In the genomic region with DNA sequence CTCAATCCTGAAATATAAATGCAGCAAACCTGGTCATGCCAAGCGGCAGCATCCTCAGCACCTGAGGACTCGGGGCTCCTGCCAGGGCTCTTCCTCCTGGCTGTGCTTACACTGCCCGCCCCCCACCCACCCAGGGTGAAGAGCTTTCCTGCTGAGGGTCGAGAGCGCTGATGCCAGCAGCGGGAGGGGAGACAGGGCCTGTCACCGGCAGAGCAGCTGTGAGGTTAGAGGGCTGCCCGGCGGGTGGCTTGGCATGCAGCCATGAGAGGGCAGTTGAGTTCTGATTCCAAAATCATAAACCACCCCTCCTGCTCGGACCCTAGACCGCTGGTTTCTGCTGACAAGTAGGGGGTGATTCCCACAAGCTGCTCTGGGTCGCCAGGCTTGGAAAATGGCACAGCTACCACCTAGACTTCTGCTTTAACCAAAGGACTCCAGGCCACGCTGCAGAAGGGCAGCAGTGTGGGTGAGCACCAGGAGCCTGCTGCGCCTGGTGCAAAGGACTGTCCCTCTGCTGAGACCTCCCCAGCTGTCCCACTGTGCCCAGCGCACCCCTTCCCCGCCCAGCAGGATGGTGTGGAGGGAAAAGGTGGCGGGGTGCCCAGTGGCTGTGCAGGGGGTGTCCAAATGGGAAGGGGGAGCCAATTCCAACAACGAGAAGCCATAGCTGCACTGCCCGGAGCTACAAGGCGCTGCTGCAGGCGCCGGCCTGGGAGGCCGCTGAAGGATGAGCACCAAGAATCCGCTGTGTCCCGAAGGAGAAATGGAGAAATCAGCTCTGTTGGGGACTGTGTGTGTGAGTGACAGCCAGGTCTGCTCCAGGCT, we compare ENCODE assay signal across 23 cellular contexts. TPM values are rescaled to one million over a fixed set of nuclear protein-coding genes. Genes with fewer than 3 reads are reported as not detected.
DNase-seq lines count a peak whose midpoint lies in the region; ATAC-seq and TF ChIP-seq lines count a peak whose summit lies in the region.
"Had no signal": no experiment of that assay in that cellular context is flagged by ENCODE, and none has a peak within 500 bp of the region (broad histone marks: within the 10 kb centered on the region; RNA-seq: fewer than 3 reads in every experiment).

No MANE protein-coding gene starts in this region.

- H3K27ac ChIP-seq in BLaER1 (peak overlapping the region; percentile 9; the same call in 1 of the 2 replicates), WERI-Rb-1 (0 out of 2 replicates have a peak overlapping the region, but pooled peaks have one; percentile 15), Karpas-422 (ENCODE audit: low read length) (no peak overlapping the region)
- H3K27ac ChIP-seq in BLaER1 treated with 17β-estradiol and CSF1 and Interleukin-3, amounts not matched to agents 10 nM and 100 nM, result peak overlapping the region in 3 of 11 experiments; percentile 1 to 56 (median 54); a peak in 2 of 22 replicates
- H3K27ac ChIP-seq: SK-N-MC, upper lobe of left lung had no signal

- no peaks in the 10 kb centered on the region for H3K79me2 ChIP-seq in Karpas-422 (ENCODE audit: low read length)

- H3K4me1 ChIP-seq in BLaER1 (peaks cover 93% of the 10 kb centered on the region), Karpas-422 (ENCODE audit: low read length) (no peaks in the 10 kb centered on the region)
- H3K4me1 ChIP-seq in BLaER1 treated with 17β-estradiol and CSF1 and Interleukin-3, amounts not matched to agents 10 nM and 100 nM, result peaks cover 53 to 94% (median 90%) of the 10 kb centered on the region in 10 experiments

- H3K9me3 ChIP-seq in BLaER1 (no peaks in the 10 kb centered on the region), WERI-Rb-1 (ENCODE audit: severe bottlenecking) (no peaks in the 10 kb centered on the region), Karpas-422 (ENCODE audit: low read length) (no peaks in the 10 kb centered on the region)
- H3K9me3 ChIP-seq in BLaER1 treated with 17β-estradiol and CSF1 and Interleukin-3, amounts not matched to agents 10 nM and 100 nM (replicated peaks in 1 of 11), result no peaks in the 10 kb centered on the region
- H3K9me3 ChIP-seq: upper lobe of left lung had no signal

- H3K27me3 ChIP-seq in BLaER1, result no peaks in the 10 kb centered on the region
- H3K27me3 ChIP-seq in BLaER1 treated with 17β-estradiol and CSF1 and Interleukin-3, amounts not matched to agents 10 nM and 100 nM, result peaks cover 0 to 21% (median 0%) of the 10 kb centered on the region in 11 experiments; a peak in 2 of 22 replicates
- no peaks in the 10 kb centered on the region for H3K27me3 ChIP-seq in WERI-Rb-1 (ENCODE audit: insufficient read depth, low read depth, severe bottlenecking)
- H3K27me3 ChIP-seq in Karpas-422 (ENCODE audit: low read length), result no peaks in the 10 kb centered on the region
- H3K27me3 ChIP-seq: upper lobe of left lung had no signal

- H3K4me1 Mint-ChIP-seq in stimulated activated naive CD8-positive, alpha-beta T cell treated with anti-CD3 and anti-CD28 coated beads, Interleukin-15, amount 100 ng/mL, for 72 hours, result peaks cover 8% of the 10 kb centered on the region
- H3K4me1 Mint-ChIP-seq: memory B cell had no signal

- H4K20me1 ChIP-seq in BLaER1 (peaks cover 33% of the 10 kb centered on the region), Karpas-422 (ENCODE audit: insufficient read depth, low read depth, low read length) (no peaks in the 10 kb centered on the region)
- peaks cover 0 to 66% (median 15%) of the 10 kb centered on the region in 11 experiments; a peak in 15 of 22 replicates for H4K20me1 ChIP-seq in BLaER1 treated with 17β-estradiol and CSF1 and Interleukin-3, amounts not matched to agents 10 nM and 100 nM

- H3K4me3 ChIP-seq in BLaER1 (no peak overlapping the region), WERI-Rb-1 (ENCODE audit: low read depth, low read length) (no peak overlapping the region), Karpas-422 (ENCODE audit: low read length) (no peak overlapping the region)
- H3K4me3 ChIP-seq in BLaER1 treated with 17β-estradiol and CSF1 and Interleukin-3, amounts not matched to agents 10 nM and 100 nM, result no peak overlapping the region
- H3K4me3 ChIP-seq: SK-N-MC, skin epidermis, upper lobe of left lung had no signal

- H3K36me3 ChIP-seq in BLaER1 (peaks cover 22% of the 10 kb centered on the region), WERI-Rb-1 (peaks cover 63% of the 10 kb centered on the region), Karpas-422 (ENCODE audit: insufficient read depth, low read length) (no peaks in the 10 kb centered on the region)
- peaks cover 0 to 7% (median 0%) of the 10 kb centered on the region in 11 experiments; a peak in 2 of 22 replicates for H3K36me3 ChIP-seq in BLaER1 treated with 17β-estradiol and CSF1 and Interleukin-3, amounts not matched to agents 10 nM and 100 nM

- H2AFZ ChIP-seq in Karpas-422 (ENCODE audit: low read length), result no peak overlapping the region

- no peak for ATAC-seq in stimulated activated naive CD8-positive, alpha-beta T cell treated with anti-CD3 and anti-CD28 coated beads, Interleukin-15, amount 100 ng/mL, for 72 hours
- ATAC-seq: activated CD8-positive, alpha-beta T cell treated with anti-CD3 and anti-CD28 coated beads for 36 hours; HCT116; naive thymus-derived CD8-positive, alpha-beta T cell; Panc1 had no signal

- H3K27ac Mint-ChIP-seq in stimulated activated naive CD8-positive, alpha-beta T cell treated with anti-CD3 and anti-CD28 coated beads, Interleukin-15, amount 100 ng/mL, for 72 hours, result peak overlapping the region in 1 of 2 donors; percentile 79
- H3K27ac Mint-ChIP-seq: activated CD8-positive, alpha-beta T cell treated with anti-CD3 and anti-CD28 coated beads for 36 hours; dendritic cell treated with granulocyte-macrophage colony-stimulating factor and Interleukin-4, amounts not matched to agents 40 ng/mL and 50 ng/mL, for 4 days; memory B cell; stimulated activated naive CD8-positive, alpha-beta T cell treated with anti-CD3 and anti-CD28 coated beads, Interleukin-15, Interleukin-2, amounts not matched to agents 100 ng/mL and 50 ng/mL, for 24 hours had no signal

- H3K4me3 Mint-ChIP-seq in stimulated activated naive CD8-positive, alpha-beta T cell treated with anti-CD3 and anti-CD28 coated beads, Interleukin-15, amount 100 ng/mL, for 72 hours, result no peak overlapping the region
- H3K4me3 Mint-ChIP-seq: activated CD8-positive, alpha-beta T cell treated with anti-CD3 and anti-CD28 coated beads for 36 hours; dendritic cell treated with granulocyte-macrophage colony-stimulating factor and Interleukin-4, amounts not matched to agents 40 ng/mL and 50 ng/mL, for 4 days; memory B cell; stimulated activated naive CD8-positive, alpha-beta T cell treated with anti-CD3 and anti-CD28 coated beads, Interleukin-15, Interleukin-2, amounts not matched to agents 100 ng/mL and 50 ng/mL, for 24 hours had no signal

- no peaks in the 10 kb centered on the region for H3K9me2 ChIP-seq in Karpas-422 (replicated peaks; ENCODE audit: insufficient read depth, low read length)

- H3K9ac ChIP-seq in BLaER1 (0 out of 2 replicates have a peak overlapping the region, but pooled peaks have one; percentile 11), Karpas-422 (ENCODE audit: low read length) (no peak overlapping the region)
- peak overlapping the region in 4 of 11 experiments; percentile 3 to 67 (median 64); a peak in 5 of 22 replicates for H3K9ac ChIP-seq in BLaER1 treated with 17β-estradiol and CSF1 and Interleukin-3, amounts not matched to agents 10 nM and 100 nM

- H3K4me2 ChIP-seq in BLaER1 (peak overlapping the region; percentile 90), Karpas-422 (ENCODE audit: low read depth, low read length, poor library complexity, severe bottlenecking) (no peak overlapping the region)
- H3K4me2 ChIP-seq in BLaER1 treated with 17β-estradiol and CSF1 and Interleukin-3, amounts not matched to agents 10 nM and 100 nM, result peak overlapping the region; percentile 78 to 99 (median 94)

- DNase-seq in WERI-Rb-1 (no peak), myocyte (ENCODE audit: low read depth) (peak; percentile 83), Karpas-422 (no peak)
- no peak for DNase-seq in activated effector memory CD4-positive, alpha-beta T cell treated with Interleukin-2 at 50 U/mL for 16 hours
- no peak for DNase-seq in stimulated activated naive CD8-positive, alpha-beta T cell treated with anti-CD3 and anti-CD28 coated beads, Interleukin-15, amount 100 ng/mL, for 72 hours
- DNase-seq: activated CD4-positive, CD25-positive, alpha-beta regulatory T cell; activated CD8-positive, alpha-beta T cell treated with anti-CD3 and anti-CD28 coated beads for 36 hours; AML-193; naive thymus-derived CD8-positive, alpha-beta T cell; NCI-H2171; stimulated activated CD4-positive, alpha-beta T cell treated with anti-CD3 and anti-CD28 coated beads, Interleukin-2, amount 100 ng/mL, for 48 hours; upper lobe of left lung had no signal

- no peak for TF ChIP-seq CTCF in WERI-Rb-1 (IDR thresholded peaks at IDR 0.05; ENCODE audit: low read depth, low read length)

- no peaks in the 10 kb centered on the region for H3K27me3 Mint-ChIP-seq in stimulated activated naive CD8-positive, alpha-beta T cell treated with anti-CD3 and anti-CD28 coated beads, Interleukin-15, amount 100 ng/mL, for 72 hours
- H3K27me3 Mint-ChIP-seq: activated CD8-positive, alpha-beta T cell treated with anti-CD3 and anti-CD28 coated beads for 36 hours; naive thymus-derived CD8-positive, alpha-beta T cell; stimulated activated naive CD8-positive, alpha-beta T cell treated with anti-CD3 and anti-CD28 coated beads, Interleukin-15, Interleukin-2, amounts not matched to agents 100 ng/mL and 50 ng/mL, for 24 hours had no signal

- no peaks in the 10 kb centered on the region for H3K9me3 Mint-ChIP-seq in stimulated activated naive CD8-positive, alpha-beta T cell treated with anti-CD3 and anti-CD28 coated beads, Interleukin-15, amount 100 ng/mL, for 72 hours
- H3K9me3 Mint-ChIP-seq: activated CD8-positive, alpha-beta T cell treated with anti-CD3 and anti-CD28 coated beads for 36 hours; dendritic cell treated with granulocyte-macrophage colony-stimulating factor and Interleukin-4, amounts not matched to agents 40 ng/mL and 50 ng/mL, for 4 days; memory B cell; naive thymus-derived CD8-positive, alpha-beta T cell; stimulated activated naive CD8-positive, alpha-beta T cell treated with anti-CD3 and anti-CD28 coated beads, Interleukin-15, Interleukin-2, amounts not matched to agents 100 ng/mL and 50 ng/mL, for 24 hours had no signal

RNA-seq across cellular contexts. Expression of a gene that starts 26.6 kb away (rescaled TPM):
- 716 and 760 TPM in 2 replicates for total RNA-seq in myocyte
- polyA plus RNA-seq in myocyte (2012), result 625 TPM
- total RNA-seq in Karpas-422 (2014; rRNA removed; shearing (Covaris generic); ENCODE audit: low replicate concordance), result 0.45 TPM in 1 of 2 replicates, not detected in the other

RNA-seq across cellular contexts. Expression of a gene that starts 40.6 kb away (rescaled TPM):
- 0.21 TPM in 1 of 2 replicates, not detected in the other for total RNA-seq in myocyte
- not detected for polyA plus RNA-seq in myocyte (2012)
- not detected in 2 replicates for total RNA-seq in Karpas-422 (2014; rRNA removed; shearing (Covaris generic); ENCODE audit: low replicate concordance)
- total RNA-seq: activated CD8-positive, alpha-beta T cell treated with anti-CD3 and anti-CD28 coated beads for 36 hours; HT1080; kidney epithelial cell; naive thymus-derived CD8-positive, alpha-beta T cell had no signal

RNA-seq across cellular contexts. Expression of a gene that starts 42.3 kb away (rescaled TPM):
- 22.5 and 33.8 TPM in 2 replicates for total RNA-seq in myocyte
- polyA plus RNA-seq in myocyte (2012), result 31.8 TPM
- total RNA-seq in Karpas-422 (2014; rRNA removed; shearing (Covaris generic); ENCODE audit: low replicate concordance), result 16.2 and 20.5 TPM in 2 replicates

RNA-seq across cellular contexts. Expression of a gene that starts 42.5 kb away (rescaled TPM):
- 34.8 and 35.8 TPM in 2 replicates for total RNA-seq in myocyte
- polyA plus RNA-seq in myocyte (2012), result 40.8 TPM
- total RNA-seq in Karpas-422 (2014; rRNA removed; shearing (Covaris generic); ENCODE audit: low replicate concordance), result 43.4 and 72.4 TPM in 2 replicates

RNA-seq across cellular contexts. Expression of a gene that starts 53.0 kb away (rescaled TPM):
- 154 and 180 TPM in 2 replicates for total RNA-seq in myocyte
- polyA plus RNA-seq in myocyte (2012), result 124 TPM
- total RNA-seq in Karpas-422 (2014; rRNA removed; shearing (Covaris generic); ENCODE audit: low replicate concordance), result 328 and 459 TPM in 2 replicates

Comparison
In these comparisons a context has a peak if more than half of its experiments do, and no peak if none do; other contexts are left out.
1. RNA of a gene that starts 26.6 kb away (total RNA-seq): 716 to 760 TPM in myocyte; 0.45 TPM in Karpas-422; every median in the first group is over 100 times any median in the second.